In genomic region chr16:13234999-13235398, GRCh38 we compare ENCODE assay signal across 21 cellular contexts.
"Had no signal": no experiment of that assay in that cellular context is flagged by ENCODE, and none has a peak within 500 bp of the region (broad histone marks: within the 10 kb centered on the region; RNA-seq: fewer than 3 reads in every experiment).

No MANE protein-coding gene starts in this region.

- ATAC-seq: foreskin keratinocyte, gastroesophageal sphincter, heart left ventricle, left colon, left lung, left ventricle myocardium superior, lower lobe of right lung had no signal

- H3K9me3 ChIP-seq: colonic mucosa, esophagus muscularis mucosa, gastroesophageal sphincter, lower lobe of right lung had no signal

- FAIRE-seq: endothelial cell of umbilical vein, frontal cortex, kidney had no signal

- H3K27ac ChIP-seq: colonic mucosa, esophagus muscularis mucosa, foreskin keratinocyte, gastroesophageal sphincter, heart left ventricle, hepatocyte, left lung, lower lobe of right lung had no signal

- H3K4me2 ChIP-seq: hepatocyte had no signal

- DNase-seq: colonic mucosa; cortex of kidney; effector CD8-positive, alpha-beta T cell; foreskin keratinocyte; heart left ventricle; hypothalamus; immature natural killer cell; islet precursor cell; kidney; kidney glomerular epithelial cell; left colon; left lung; left ventricle myocardium superior; lower lobe of right lung; mesenchymal stem cell; midbrain had no signal

- H3K4me3 ChIP-seq: colonic mucosa, esophagus muscularis mucosa, gastroesophageal sphincter, heart left ventricle, hepatocyte, left lung, lower lobe of right lung had no signal

- H3K79me2 ChIP-seq: hepatocyte had no signal

- H2AFZ ChIP-seq: hepatocyte had no signal

- H3K27me3 ChIP-seq: colonic mucosa, foreskin keratinocyte, gastroesophageal sphincter, heart left ventricle, hepatocyte, left lung had no signal

- H3K36me3 ChIP-seq: colonic mucosa, esophagus muscularis mucosa, gastroesophageal sphincter, heart left ventricle, left lung, lower lobe of right lung had no signal

- H3K4me1 ChIP-seq: colonic mucosa, foreskin keratinocyte, heart left ventricle, left lung, lower lobe of right lung had no signal
